In the genomic region with DNA sequence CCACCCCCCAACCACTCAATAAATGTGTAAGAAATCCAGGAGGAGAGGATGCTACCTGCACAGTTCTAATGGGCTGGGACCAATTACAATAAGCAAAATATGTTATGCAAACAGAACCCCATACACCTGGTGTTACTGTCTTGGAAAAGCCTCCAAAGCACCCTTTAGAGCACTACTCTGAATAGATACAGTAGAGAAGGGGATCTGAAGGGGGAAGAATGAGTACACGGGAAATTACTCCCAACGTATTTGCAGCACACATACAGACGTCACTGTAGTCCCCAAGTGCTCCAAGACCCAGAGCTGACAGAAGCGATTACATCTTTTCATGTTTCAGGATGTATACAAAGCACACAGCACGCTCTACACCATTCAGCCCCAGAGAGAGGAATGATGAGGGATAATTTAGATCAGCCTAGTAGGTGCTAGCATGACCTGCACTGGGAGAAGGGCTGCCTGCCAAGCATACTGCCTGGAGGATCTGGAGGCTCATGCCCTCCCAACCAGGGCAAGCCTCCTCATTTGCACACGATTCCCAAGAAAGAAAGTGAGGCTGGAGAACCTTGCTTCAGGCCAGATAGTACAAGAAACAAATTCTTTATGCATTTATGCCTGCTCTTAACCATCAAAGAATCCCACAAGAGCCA, we compare ENCODE assay signal across 1 cellular context.
TF ChIP-seq lines count a peak whose summit lies in the region.

No MANE protein-coding gene starts in this region.

TF ChIP-seq in A549, 52 proteins besides CTCF, POLR2A, EP300 and RAD21 (continued from another document):
- TF ChIP-seq, protein P1, sequence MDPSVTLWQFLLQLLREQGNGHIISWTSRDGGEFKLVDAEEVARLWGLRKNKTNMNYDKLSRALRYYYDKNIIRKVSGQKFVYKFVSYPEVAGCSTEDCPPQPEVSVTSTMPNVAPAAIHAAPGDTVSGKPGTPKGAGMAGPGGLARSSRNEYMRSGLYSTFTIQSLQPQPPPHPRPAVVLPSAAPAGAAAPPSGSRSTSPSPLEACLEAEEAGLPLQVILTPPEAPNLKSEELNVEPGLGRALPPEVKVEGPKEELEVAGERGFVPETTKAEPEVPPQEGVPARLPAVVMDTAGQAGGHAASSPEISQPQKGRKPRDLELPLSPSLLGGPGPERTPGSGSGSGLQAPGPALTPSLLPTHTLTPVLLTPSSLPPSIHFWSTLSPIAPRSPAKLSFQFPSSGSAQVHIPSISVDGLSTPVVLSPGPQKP (IDR thresholded peaks at IDR 0.05; ENCODE audit: low read depth, low read length), result no peak
- TF ChIP-seq KDM5A (IDR thresholded peaks at IDR 0.05) (no peak), EHMT2 (IDR thresholded peaks at IDR 0.05; ENCODE audit: low read depth) (no peak), CBX2 (IDR thresholded peaks at IDR 0.05; ENCODE audit: borderline replicate concordance, low read depth) (no peak), ZFP36 (IDR thresholded peaks at IDR 0.05; ENCODE audit: borderline replicate concordance, partially characterized antibody) (no peak), FOSL2 (IDR thresholded peaks at IDR 0.05) (no peak), FOSL2 (CRISPR knock-in tag; IDR thresholded peaks at IDR 0.05) (no peak), POLR2AphosphoS2 (conservative IDR thresholded peaks at IDR 0.05; ENCODE audit: low read length) (no peak)
- TF ChIP-seq, protein P2, sequence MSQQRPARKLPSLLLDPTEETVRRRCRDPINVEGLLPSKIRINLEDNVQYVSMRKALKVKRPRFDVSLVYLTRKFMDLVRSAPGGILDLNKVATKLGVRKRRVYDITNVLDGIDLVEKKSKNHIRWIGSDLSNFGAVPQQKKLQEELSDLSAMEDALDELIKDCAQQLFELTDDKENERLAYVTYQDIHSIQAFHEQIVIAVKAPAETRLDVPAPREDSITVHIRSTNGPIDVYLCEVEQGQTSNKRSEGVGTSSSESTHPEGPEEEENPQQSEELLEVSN (IDR thresholded peaks at IDR 0.05; ENCODE audit: borderline replicate concordance, low read depth), result no peak
TF ChIP-seq in A549: peak in this region for 0.
